Comparison of ENCODE assay signal across 26 cellular contexts in the genomic region with DNA sequence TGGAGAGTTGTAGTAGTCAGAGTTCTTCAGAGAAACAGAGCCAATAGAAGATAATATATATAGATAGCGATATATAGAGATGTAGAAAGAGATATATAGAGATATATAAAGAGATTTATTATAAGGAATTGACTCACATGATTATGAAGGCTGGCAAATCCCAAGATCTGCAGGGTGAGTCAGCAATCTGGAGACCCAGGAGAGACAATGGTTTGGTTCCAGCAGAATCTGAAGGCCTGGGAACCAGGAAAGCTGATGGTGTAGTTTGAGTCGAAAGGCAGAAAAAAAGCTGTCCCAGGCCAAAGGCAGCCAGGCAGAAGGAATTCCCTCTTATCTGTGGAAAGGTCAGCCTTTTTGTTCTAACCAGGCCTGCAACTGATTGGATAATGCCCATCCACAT.
"Had no signal": no experiment of that assay in that cellular context is flagged by ENCODE, and none has a peak within 500 bp of the region (broad histone marks: within the 10 kb centered on the region; RNA-seq: fewer than 3 reads in every experiment).

No MANE protein-coding gene starts in this region.

- ATAC-seq: heart right ventricle; left lung; lower lobe of right lung; mucosa of descending colon; natural killer cell treated with Interleukin-12 subunit alpha and Interleukin-12 subunit beta and Interleukin-15 and Interleukin-18, amount 100 ng/mL, for 72 hours; right cardiac atrium; stimulated activated naive CD8-positive, alpha-beta T cell treated with anti-CD3 and anti-CD28 coated beads, Interleukin-15, Interleukin-2, amounts not matched to agents 100 U/mL and 50 U/mL, for 24 hours had no signal

- H3K4me3 Mint-ChIP-seq: activated CD4-positive, alpha-beta memory T cell treated with anti-CD3 and anti-CD28 coated beads for 36 hours; activated CD4-positive, alpha-beta T cell treated with anti-CD3 and anti-CD28 coated beads, Interleukin-2, amount 10 ng/mL, durations not matched to agents 24 days and 14 days; activated T-helper 1 cell treated with anti-CD3 and anti-CD28 coated beads, Interleukin-12 subunit alpha, Interleukin-12 subunit beta, Interleukin-2, Interleukin-4 antibody, amounts not matched to agents 30 ng/mL and 10 ng/mL and 1 ng/mL, durations not matched to agents 14 hours and 24 hours and 36 hours; natural killer cell treated with Interleukin-12 subunit alpha and Interleukin-12 subunit beta and Interleukin-15 and Interleukin-18, amount 100 ng/mL, for 72 hours; type B pancreatic cell had no signal

- H3K4me1 ChIP-seq: breast epithelium, uterus had no signal

- H3K36me3 Mint-ChIP-seq: activated CD4-positive, alpha-beta memory T cell treated with anti-CD3 and anti-CD28 coated beads for 36 hours; natural killer cell treated with Interleukin-12 subunit alpha and Interleukin-12 subunit beta and Interleukin-15 and Interleukin-18, amount 100 ng/mL, for 72 hours; type B pancreatic cell had no signal

- H3K36me3 ChIP-seq: breast epithelium, heart right ventricle, left lung, lower lobe of right lung, thoracic aorta, uterus had no signal

- H3K27ac Mint-ChIP-seq: activated CD4-positive, alpha-beta memory T cell treated with anti-CD3 and anti-CD28 coated beads for 36 hours; activated CD4-positive, alpha-beta T cell treated with anti-CD3 and anti-CD28 coated beads, Interleukin-2, amount 10 ng/mL, durations not matched to agents 24 days and 14 days; activated T-helper 1 cell treated with anti-CD3 and anti-CD28 coated beads, Interleukin-12 subunit alpha, Interleukin-12 subunit beta, Interleukin-2, Interleukin-4 antibody, amounts not matched to agents 30 ng/mL and 10 ng/mL and 1 ng/mL, durations not matched to agents 14 hours and 24 hours and 36 hours; natural killer cell treated with Interleukin-12 subunit alpha and Interleukin-12 subunit beta and Interleukin-15 and Interleukin-18, amount 100 ng/mL, for 72 hours; type B pancreatic cell had no signal

- H3K4me1 Mint-ChIP-seq: activated CD4-positive, alpha-beta T cell treated with anti-CD3 and anti-CD28 coated beads, Interleukin-2, amount 10 ng/mL, durations not matched to agents 24 days and 14 days had no signal

- H3K27me3 ChIP-seq: breast epithelium, heart right ventricle, left lung, uterus had no signal

- H3K27ac ChIP-seq: breast epithelium, epithelial cell of prostate, heart right ventricle, left lung, lower lobe of right lung, thoracic aorta, uterus had no signal

- H3K4me3 ChIP-seq: breast epithelium, heart right ventricle, left lung, lower lobe of right lung, mucosa of descending colon, thoracic aorta, uterus had no signal

- H3K9me3 Mint-ChIP-seq: activated CD4-positive, alpha-beta memory T cell treated with anti-CD3 and anti-CD28 coated beads for 36 hours; activated CD4-positive, alpha-beta T cell treated with anti-CD3 and anti-CD28 coated beads, Interleukin-2, amount 10 ng/mL, durations not matched to agents 24 days and 14 days; activated T-helper 1 cell treated with anti-CD3 and anti-CD28 coated beads, Interleukin-12 subunit alpha, Interleukin-12 subunit beta, Interleukin-2, Interleukin-4 antibody, amounts not matched to agents 30 ng/mL and 10 ng/mL and 1 ng/mL, durations not matched to agents 14 hours and 24 hours and 36 hours; natural killer cell treated with Interleukin-12 subunit alpha and Interleukin-12 subunit beta and Interleukin-15 and Interleukin-18, amount 100 ng/mL, for 72 hours; type B pancreatic cell had no signal

- DNase-seq: activated CD4-positive, alpha-beta memory T cell treated with anti-CD3 and anti-CD28 coated beads for 36 hours; activated CD4-positive, alpha-beta T cell treated with anti-CD3 and anti-CD28 coated beads, Interleukin-2, amount 10 ng/mL, durations not matched to agents 24 days and 14 days; activated CD4-positive, CD25-positive, alpha-beta regulatory T cell treated with anti-CD3 and anti-CD28 coated beads, Interleukin-2, amount 50 U/mL, for 72 hours; activated CD8-positive, alpha-beta memory T cell treated with anti-CD3 and anti-CD28 coated beads, Interleukin-2, amount 50 U/mL, for 4 hours; activated gamma-delta T cell treated with Interleukin-2 at 50 U/mL for 16 hours; activated naive CD4-positive, alpha-beta T cell treated with anti-CD3 and anti-CD28 coated beads, Interleukin-2, amount 50 U/mL, for 16 hours; activated T-cell treated with anti-CD3 and anti-CD28 coated beads, Interleukin-2, amount 50 U/mL, for 1 hour; amygdala; central memory CD4-positive, alpha-beta T cell; foreskin melanocyte; heart right ventricle; left lung; lower lobe of right lung; mesenchymal stem cell; mucosa of descending colon; right cardiac atrium; stimulated activated CD4-positive, alpha-beta T cell treated with anti-CD3 and anti-CD28 coated beads, Interleukin-2, amount 100 ng/mL, for 48 hours; stimulated activated naive CD8-positive, alpha-beta T cell treated with anti-CD3 and anti-CD28 coated beads, Interleukin-15, Interleukin-2, amounts not matched to agents 100 U/mL and 50 U/mL, for 24 hours; T-helper 2 cell; uterus had no signal

- H3K27me3 Mint-ChIP-seq: activated CD4-positive, alpha-beta memory T cell treated with anti-CD3 and anti-CD28 coated beads for 36 hours; activated CD4-positive, alpha-beta T cell treated with anti-CD3 and anti-CD28 coated beads, Interleukin-2, amount 10 ng/mL, durations not matched to agents 24 days and 14 days; type B pancreatic cell had no signal

- H3K9me3 ChIP-seq: breast epithelium, heart right ventricle, left lung, lower lobe of right lung, mucosa of descending colon, thoracic aorta, uterus had no signal
